Comparison of ENCODE assay signal across 13 cellular contexts in the genomic region with DNA sequence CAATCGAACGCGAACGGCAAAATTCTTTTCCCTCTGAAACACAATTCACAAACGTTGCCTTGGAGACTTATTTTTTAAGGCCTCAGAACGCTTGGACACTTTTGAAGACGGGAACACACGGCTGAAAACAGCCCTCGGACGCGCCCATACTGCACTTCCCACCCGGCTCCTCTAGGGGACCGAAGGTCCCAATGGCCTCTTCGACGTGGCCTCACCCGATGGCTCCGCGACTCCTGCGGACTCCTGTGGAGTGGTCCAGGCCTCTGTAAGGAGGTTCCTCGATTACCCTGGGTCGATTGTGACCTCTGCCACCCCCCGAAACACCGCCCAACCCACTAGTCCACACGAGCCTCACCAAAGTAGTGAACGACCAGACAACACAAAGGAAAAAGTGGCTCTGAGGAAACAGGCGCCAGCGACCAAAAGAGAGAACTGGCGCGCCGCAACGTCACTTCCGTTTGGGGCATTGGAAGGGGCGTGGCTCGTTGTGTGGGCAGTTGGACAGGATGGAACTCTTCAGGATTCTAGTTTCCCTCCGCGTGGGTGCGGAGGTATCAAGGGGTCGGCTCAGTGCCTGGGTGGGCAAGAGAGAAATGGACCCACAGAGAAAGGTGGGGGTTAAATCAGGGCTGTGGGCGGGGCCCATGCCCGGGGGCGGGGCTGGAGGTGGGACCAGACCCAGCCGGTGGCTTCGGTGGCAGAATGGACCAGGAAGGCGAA. TPM values are rescaled to one million over a fixed set of nuclear protein-coding genes. Genes with fewer than 3 reads are reported as not detected.
A peak's percentile ranks its signal among the peaks of the same experiment; 100 is the strongest.
DNase-seq lines count a peak whose midpoint lies in the region; ATAC-seq and TF ChIP-seq lines count a peak whose summit lies in the region.
"Had no signal": no experiment of that assay in that cellular context is flagged by ENCODE, and none has a peak within 500 bp of the region (broad histone marks: within the 10 kb centered on the region; RNA-seq: fewer than 3 reads in every experiment).

TSS of gene ZNF560 (minus strand) at position 434 of the 720 bp plus-strand sequence. CDS start 23,303 bp downstream, outside the sequence.

- H3K9me3 Mint-ChIP-seq in HFFc6 = peaks cover 72% of the 10 kb centered on the region
- H3K9me3 Mint-ChIP-seq in activated naive CD4-positive, alpha-beta T cell treated with anti-CD3 and anti-CD28 coated beads, Interleukin-2, amount 50 U/mL, for 72 hours = peaks cover 27 to 31% of the 10 kb centered on the region in 2 donors

- H3K36me3 ChIP-seq in kidney epithelial cell (ENCODE audit: control insufficient read depth, insufficient read depth, low read length) = no peaks in the 10 kb centered on the region
- H3K36me3 ChIP-seq: heart left ventricle, suprapubic skin had no signal

- H3K27me3 ChIP-seq in kidney epithelial cell (ENCODE audit: control insufficient read depth, insufficient read depth, low read length) = no peaks in the 10 kb centered on the region
- H3K27me3 ChIP-seq: suprapubic skin had no signal

- no peaks in the 10 kb centered on the region for H3K4me1 Mint-ChIP-seq in HFFc6 (ENCODE audit: low read depth)

- peak; percentile 26; the same call in 1 of the 2 replicates for TF ChIP-seq CTCF in HFFc6 (IDR thresholded peaks at IDR 0.05)
- TF ChIP-seq CTCF in kidney epithelial cell (IDR thresholded peaks at IDR 0.05; ENCODE audit: insufficient read depth, low read length, poor library complexity, severe bottlenecking) = peak; percentile 15
- TF ChIP-seq CTCF in GM20000 (IDR thresholded peaks at IDR 0.05; ENCODE audit: extremely low read depth, missing control alignments) = no peak

- H3K27me3 Mint-ChIP-seq in HFFc6 (ENCODE audit: insufficient read depth) = no peaks in the 10 kb centered on the region; the same call in 1 of the 2 replicates

- peak within 1 kb of the TSS; percentile 20 for H3K4me3 ChIP-seq in kidney epithelial cell (ENCODE audit: low read depth, low read length)
- H3K4me3 ChIP-seq: heart left ventricle, suprapubic skin had no signal

- peak within 1 kb of the TSS; percentile 40; the same call in 1 of the 2 replicates for H3K27ac Mint-ChIP-seq in HFFc6
- peak within 1 kb of the TSS in 1 of 2 donors; percentile 89 for H3K27ac Mint-ChIP-seq in activated naive CD4-positive, alpha-beta T cell treated with anti-CD3 and anti-CD28 coated beads, Interleukin-2, amount 50 U/mL, for 72 hours
- H3K27ac Mint-ChIP-seq: activated T-helper 1 cell treated with anti-CD3 and anti-CD28 coated beads, Interleukin-12 subunit alpha, Interleukin-12 subunit beta, Interleukin-2, Interleukin-4 antibody, amounts not matched to agents 30 ng/mL and 10 ng/mL and 1 ng/mL, durations not matched to agents 14 hours and 24 hours and 36 hours had no signal

- DNase-seq in D341Med (ENCODE audit: low spot score) (peak; percentile 31), HFFc6 (no peak), kidney epithelial cell (ENCODE audit: low read depth) (no peak), glomerular visceral epithelial cell (ENCODE audit: extremely low spot score) (no peak), GM20000 (ENCODE audit: low spot score) (no peak), epidermal melanocyte (ENCODE audit: insufficient read length, low spot score) (no peak)
- DNase-seq in activated naive CD4-positive, alpha-beta T cell treated with anti-CD3 and anti-CD28 coated beads, Interleukin-2, amount 50 U/mL, for 72 hours (ENCODE audit: low spot score in 2 of 2) = peak in 1 of 2 donors; percentile 7
- DNase-seq: NCI-H526 treated with DMSO at 0.1 percent for 48 hours had no signal

- peaks cover 7% of the 10 kb centered on the region for H3K36me3 Mint-ChIP-seq in HFFc6 (ENCODE audit: low read depth)
- peaks cover 38 to 43% of the 10 kb centered on the region in 2 donors for H3K36me3 Mint-ChIP-seq in activated naive CD4-positive, alpha-beta T cell treated with anti-CD3 and anti-CD28 coated beads, Interleukin-2, amount 50 U/mL, for 72 hours

- H3K4me3 Mint-ChIP-seq in HFFc6 = peak within 1 kb of the TSS; percentile 67
- H3K4me3 Mint-ChIP-seq: activated T-helper 1 cell treated with anti-CD3 and anti-CD28 coated beads, Interleukin-12 subunit alpha, Interleukin-12 subunit beta, Interleukin-2, Interleukin-4 antibody, amounts not matched to agents 30 ng/mL and 10 ng/mL and 1 ng/mL, durations not matched to agents 14 hours and 24 hours and 36 hours had no signal

- ATAC-seq in activated naive CD4-positive, alpha-beta T cell treated with anti-CD3 and anti-CD28 coated beads, Interleukin-2, amount 50 U/mL, for 72 hours = peak; percentile 64 to 66
- no peak for ATAC-seq in GM19023 (IDR thresholded peaks at IDR 0.05; ENCODE audit: unreplicated experiment)
- ATAC-seq: heart left ventricle had no signal

RNA-seq across cellular contexts. Expression of gene ZNF560, which starts in this region (rescaled TPM):
- total RNA-seq in HFFc6 (2021; fragmentation: NEBNext Ultra II Directional; extraction: Animal tissue kit (Norgen Biotek cat#: 25700)) = under 1 TPM in 5 of 6 experiments, not detected in 1; 0.07 to 0.28 (median 0.14) TPM
- under 1 TPM in 1 of 2 donors, not detected in 1; 0.27 TPM for total RNA-seq in activated naive CD4-positive, alpha-beta T cell treated with anti-CD3 and anti-CD28 coated beads, Interleukin-2, amount 50 U/mL, for 72 hours
- 0.33 and 0.55 TPM in 2 replicates for total RNA-seq in kidney epithelial cell
- total RNA-seq: activated T-helper 1 cell treated with anti-CD3 and anti-CD28 coated beads, Interleukin-12 subunit alpha, Interleukin-12 subunit beta, Interleukin-2, Interleukin-4 antibody, amounts not matched to agents 30 ng/mL and 10 ng/mL and 1 ng/mL, durations not matched to agents 14 hours and 24 hours and 36 hours; pulmonary artery endothelial cell had no signal

Comparison
In these comparisons a context has a peak if more than half of its experiments do, and no peak if none do; other contexts are left out.
1. Peak in ATAC-seq in activated naive CD4-positive, alpha-beta T cell treated with anti-CD3 and anti-CD28 coated beads, Interleukin-2, amount 50 U/mL, for 72 hours; RNA of the gene not detected or under 1 TPM.